Comparison of ENCODE assay signal across 25 cellular contexts in genomic region chr22:45933503-45934167, GRCh38. TPM values are rescaled to one million over a fixed set of nuclear protein-coding genes. Genes with fewer than 3 reads are reported as not detected.
"Had no signal": no experiment of that assay in that cellular context is flagged by ENCODE, and none has a peak within 500 bp of the region (broad histone marks: within the 10 kb centered on the region; RNA-seq: fewer than 3 reads in every experiment).

No MANE protein-coding gene starts in this region.

- H3K4me3 ChIP-seq: coronary artery, esophagus squamous epithelium, gastroesophageal sphincter, sigmoid colon, smooth muscle cell, vagina had no signal

- H3K4me1 Mint-ChIP-seq: activated naive CD8-positive, alpha-beta T cell treated with anti-CD3 and anti-CD28 coated beads for 36 hours had no signal

- H3K9me3 ChIP-seq: esophagus squamous epithelium, gastroesophageal sphincter, sigmoid colon, vagina had no signal

- H3K9me3 Mint-ChIP-seq: activated T-cell treated with anti-CD3 and anti-CD28 coated beads, Interleukin-2, amount 50 U/mL, for 4 hours had no signal

- H3K27ac Mint-ChIP-seq: activated naive CD8-positive, alpha-beta T cell treated with anti-CD3 and anti-CD28 coated beads for 36 hours; progenitor cell of endocrine pancreas; stimulated activated naive B cell treated with anti-CD40 and anti-IgM and Interleukin-4, amounts not matched to agents 10 μg/mL and 1 μg/mL and 100 μg/mL, for 72 hours had no signal

- DNase-seq: activated CD4-positive, alpha-beta T cell treated with anti-CD3 and anti-CD28 coated beads for 4 hours; activated CD4-positive, alpha-beta T cell treated with anti-CD3 and anti-CD28 coated beads, Interleukin-2, amount 50 U/mL, for 48 hours; activated CD4-positive, CD25-positive, alpha-beta regulatory T cell; activated CD8-positive, alpha-beta memory T cell treated with anti-CD3 and anti-CD28 coated beads, Interleukin-2, amount 50 U/mL, for 48 hours; activated naive CD4-positive, alpha-beta T cell treated with Interleukin-2 at 50 U/mL for 16 hours; activated naive CD8-positive, alpha-beta T cell treated with anti-CD3 and anti-CD28 coated beads for 36 hours; activated T-cell treated with anti-CD3 and anti-CD28 coated beads, Interleukin-2, amount 50 U/mL, for 4 hours; cerebellar nuclear complex; esophagus squamous epithelium; left cardiac atrium; mesendoderm; naive B cell; retina; sigmoid colon; stimulated activated CD4-positive, alpha-beta T cell treated with anti-CD3 and anti-CD28 coated beads, Interleukin-2, amount 100 ng/mL, for 48 hours; stimulated activated CD8-positive, alpha-beta memory T cell treated with anti-CD3 and anti-CD28 coated beads, Interleukin-4, amount 100 ng/mL, for 48 hours; stimulated activated naive B cell treated with anti-CD40 and anti-IgM and Interleukin-4, amounts not matched to agents 10 μg/mL and 1 μg/mL and 100 μg/mL, for 72 hours; trophoblast cell had no signal

- H3K36me3 Mint-ChIP-seq: activated naive CD8-positive, alpha-beta T cell treated with anti-CD3 and anti-CD28 coated beads for 36 hours had no signal

- H3K27me3 ChIP-seq: vagina had no signal

- H3K27ac ChIP-seq: coronary artery, gastroesophageal sphincter, sigmoid colon, vagina had no signal

- H3K36me3 ChIP-seq: gastroesophageal sphincter, sigmoid colon, vagina had no signal

- H3K4me2 ChIP-seq: smooth muscle cell had no signal

- ATAC-seq: activated T-cell treated with anti-CD3 and anti-CD28 coated beads, Interleukin-2, amount 50 U/mL, for 4 hours; gastroesophageal sphincter; stimulated activated naive B cell treated with anti-CD40 and anti-IgM and Interleukin-4, amounts not matched to agents 10 μg/mL and 1 μg/mL and 100 μg/mL, for 72 hours had no signal

- H3K4me3 Mint-ChIP-seq: activated naive CD8-positive, alpha-beta T cell treated with anti-CD3 and anti-CD28 coated beads for 36 hours; activated T-cell treated with anti-CD3 and anti-CD28 coated beads, Interleukin-2, amount 50 U/mL, for 4 hours; naive B cell; stimulated activated naive B cell treated with anti-CD40 and anti-IgM and Interleukin-4, amounts not matched to agents 10 μg/mL and 1 μg/mL and 100 μg/mL, for 72 hours had no signal

RNA-seq across cellular contexts. Expression of gene WNT7B, which starts 43.3 kb away (rescaled TPM):
- total RNA-seq: activated CD8-positive, alpha-beta memory T cell treated with anti-CD3 and anti-CD28 coated beads for 36 hours; activated naive CD8-positive, alpha-beta T cell treated with anti-CD3 and anti-CD28 coated beads for 36 hours; left cardiac atrium; osteoblast; sigmoid colon had no signal
- polyA plus RNA-seq: sigmoid colon had no signal
